Comparison of ENCODE assay signal across 1 cellular context in the genomic region with DNA sequence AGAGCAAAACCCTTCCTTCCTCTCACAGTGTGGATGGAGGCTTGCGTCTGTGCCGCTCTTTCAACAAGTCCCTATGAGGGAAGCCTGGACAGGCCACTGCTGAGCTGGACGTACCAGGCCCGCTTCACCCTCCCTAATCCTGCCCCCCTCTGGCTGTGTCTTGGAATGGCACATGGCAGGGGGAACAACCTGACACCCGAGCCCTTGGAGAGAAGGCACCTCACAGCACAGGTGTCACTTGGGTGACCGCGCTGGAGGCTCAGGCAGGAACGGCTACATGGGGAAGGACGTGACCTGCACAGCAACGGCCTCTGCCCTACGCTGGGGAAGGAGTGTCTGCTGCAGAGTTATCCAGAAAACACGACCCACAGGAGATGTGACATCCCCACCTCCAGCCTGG.
TF ChIP-seq lines count a peak whose summit lies in the region.

No MANE protein-coding gene starts in this region.

TF ChIP-seq in liver, 16 proteins besides CTCF, POLR2A, EP300 and RAD21 (continued from another document):
- TF ChIP-seq, protein P1, sequence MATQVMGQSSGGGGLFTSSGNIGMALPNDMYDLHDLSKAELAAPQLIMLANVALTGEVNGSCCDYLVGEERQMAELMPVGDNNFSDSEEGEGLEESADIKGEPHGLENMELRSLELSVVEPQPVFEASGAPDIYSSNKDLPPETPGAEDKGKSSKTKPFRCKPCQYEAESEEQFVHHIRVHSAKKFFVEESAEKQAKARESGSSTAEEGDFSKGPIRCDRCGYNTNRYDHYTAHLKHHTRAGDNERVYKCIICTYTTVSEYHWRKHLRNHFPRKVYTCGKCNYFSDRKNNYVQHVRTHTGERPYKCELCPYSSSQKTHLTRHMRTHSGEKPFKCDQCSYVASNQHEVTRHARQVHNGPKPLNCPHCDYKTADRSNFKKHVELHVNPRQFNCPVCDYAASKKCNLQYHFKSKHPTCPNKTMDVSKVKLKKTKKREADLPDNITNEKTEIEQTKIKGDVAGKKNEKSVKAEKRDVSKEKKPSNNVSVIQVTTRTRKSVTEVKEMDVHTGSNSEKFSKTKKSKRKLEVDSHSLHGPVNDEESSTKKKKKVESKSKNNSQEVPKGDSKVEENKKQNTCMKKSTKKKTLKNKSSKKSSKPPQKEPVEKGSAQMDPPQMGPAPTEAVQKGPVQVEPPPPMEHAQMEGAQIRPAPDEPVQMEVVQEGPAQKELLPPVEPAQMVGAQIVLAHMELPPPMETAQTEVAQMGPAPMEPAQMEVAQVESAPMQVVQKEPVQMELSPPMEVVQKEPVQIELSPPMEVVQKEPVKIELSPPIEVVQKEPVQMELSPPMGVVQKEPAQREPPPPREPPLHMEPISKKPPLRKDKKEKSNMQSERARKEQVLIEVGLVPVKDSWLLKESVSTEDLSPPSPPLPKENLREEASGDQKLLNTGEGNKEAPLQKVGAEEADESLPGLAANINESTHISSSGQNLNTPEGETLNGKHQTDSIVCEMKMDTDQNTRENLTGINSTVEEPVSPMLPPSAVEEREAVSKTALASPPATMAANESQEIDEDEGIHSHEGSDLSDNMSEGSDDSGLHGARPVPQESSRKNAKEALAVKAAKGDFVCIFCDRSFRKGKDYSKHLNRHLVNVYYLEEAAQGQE (IDR thresholded peaks at IDR 0.05): no peak
- TF ChIP-seq HNF4A (conservative IDR thresholded peaks at IDR 0.05) (no peak), TAF1 (conservative IDR thresholded peaks at IDR 0.05) (no peak), RXRA (IDR thresholded peaks at IDR 0.05) (no peak), SP1 (IDR thresholded peaks at IDR 0.05) (no peak), EGR1 (IDR thresholded peaks at IDR 0.05; ENCODE audit: low read depth in 2 of 2) (no peak)
- TF ChIP-seq, protein P2, sequence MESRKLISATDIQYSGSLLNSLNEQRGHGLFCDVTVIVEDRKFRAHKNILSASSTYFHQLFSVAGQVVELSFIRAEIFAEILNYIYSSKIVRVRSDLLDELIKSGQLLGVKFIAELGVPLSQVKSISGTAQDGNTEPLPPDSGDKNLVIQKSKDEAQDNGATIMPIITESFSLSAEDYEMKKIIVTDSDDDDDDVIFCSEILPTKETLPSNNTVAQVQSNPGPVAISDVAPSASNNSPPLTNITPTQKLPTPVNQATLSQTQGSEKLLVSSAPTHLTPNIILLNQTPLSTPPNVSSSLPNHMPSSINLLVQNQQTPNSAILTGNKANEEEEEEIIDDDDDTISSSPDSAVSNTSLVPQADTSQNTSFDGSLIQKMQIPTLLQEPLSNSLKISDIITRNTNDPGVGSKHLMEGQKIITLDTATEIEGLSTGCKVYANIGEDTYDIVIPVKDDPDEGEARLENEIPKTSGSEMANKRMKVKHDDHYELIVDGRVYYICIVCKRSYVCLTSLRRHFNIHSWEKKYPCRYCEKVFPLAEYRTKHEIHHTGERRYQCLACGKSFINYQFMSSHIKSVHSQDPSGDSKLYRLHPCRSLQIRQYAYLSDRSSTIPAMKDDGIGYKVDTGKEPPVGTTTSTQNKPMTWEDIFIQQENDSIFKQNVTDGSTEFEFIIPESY (IDR thresholded peaks at IDR 0.05): no peak
- TF ChIP-seq, protein P3, sequence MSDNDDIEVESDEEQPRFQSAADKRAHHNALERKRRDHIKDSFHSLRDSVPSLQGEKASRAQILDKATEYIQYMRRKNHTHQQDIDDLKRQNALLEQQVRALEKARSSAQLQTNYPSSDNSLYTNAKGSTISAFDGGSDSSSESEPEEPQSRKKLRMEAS (IDR thresholded peaks at IDR 0.05): no peak
